Comparison of ENCODE assay signal across 11 cellular contexts in genomic region chr3:53030864-53031445, GRCh38. TPM values are rescaled to one million over a fixed set of nuclear protein-coding genes. Genes with fewer than 3 reads are reported as not detected.
DNase-seq lines count a peak whose midpoint lies in the region; ATAC-seq, FAIRE-seq and TF ChIP-seq lines count a peak whose summit lies in the region.
"Had no signal": no experiment of that assay in that cellular context is flagged by ENCODE, and none has a peak within 500 bp of the region (broad histone marks: within the 10 kb centered on the region; RNA-seq: fewer than 3 reads in every experiment).

No MANE protein-coding gene starts in this region.

- CTCF ChIA-PET in activated naive CD4-positive, alpha-beta T cell treated with anti-CD3 and anti-CD28 coated beads, Interleukin-2, amount 10 ng/mL, durations not matched to agents 7 days and 5 days (lab: Charles Lee): no interaction called here

- FAIRE-seq in GM12891 (lab: Jason Lieb, UNC): no peak

- no peaks in the 10 kb centered on the region for H3K27me3 Mint-ChIP-seq in activated naive CD4-positive, alpha-beta T cell treated with anti-CD3 and anti-CD28 coated beads, Interleukin-2, amount 10 ng/mL, durations not matched to agents 7 days and 5 days

- no peak overlapping the region for H3K27ac ChIP-seq in dorsolateral prefrontal cortex
- H3K27ac ChIP-seq: C4-2B, esophagus squamous epithelium had no signal

- no peak for TF ChIP-seq CTCF in dorsolateral prefrontal cortex (IDR thresholded peaks at IDR 0.05 in 54 of 56, conservative IDR thresholded peaks at IDR 0.05 in 2 of 56; ENCODE audit: low read depth in 1 of 56, partially characterized antibody in 56 of 56)

- ATAC-seq in GM18909 (IDR thresholded peaks at IDR 0.05; ENCODE audit: poor library complexity, unreplicated experiment) (no peak), HG02571 (IDR thresholded peaks at IDR 0.05; ENCODE audit: unreplicated experiment) (no peak)

- no peak overlapping the region for H3K4me3 Mint-ChIP-seq in activated naive CD4-positive, alpha-beta T cell treated with anti-CD3 and anti-CD28 coated beads, Interleukin-2, amount 10 ng/mL, durations not matched to agents 7 days and 5 days

- intact Hi-C loops in dorsolateral prefrontal cortex (cut with DNase I): no loop called here

- H3K4me1 Mint-ChIP-seq in activated naive CD4-positive, alpha-beta T cell treated with anti-CD3 and anti-CD28 coated beads, Interleukin-2, amount 10 ng/mL, durations not matched to agents 7 days and 5 days: peaks cover 37% of the 10 kb centered on the region

- H3K36me3 Mint-ChIP-seq in activated naive CD4-positive, alpha-beta T cell treated with anti-CD3 and anti-CD28 coated beads, Interleukin-2, amount 10 ng/mL, durations not matched to agents 7 days and 5 days: peaks cover 5% of the 10 kb centered on the region

- no peaks in the 10 kb centered on the region for H3K9me3 Mint-ChIP-seq in activated naive CD4-positive, alpha-beta T cell treated with anti-CD3 and anti-CD28 coated beads, Interleukin-2, amount 10 ng/mL, durations not matched to agents 7 days and 5 days

- H3K4me3 ChIP-seq in dorsolateral prefrontal cortex: no peak overlapping the region
- H3K4me3 ChIP-seq: esophagus squamous epithelium, skin epidermis had no signal

- TF ChIP-seq POLR2A in GM12891 (IDR thresholded peaks at IDR 0.05; ENCODE audit: low read depth, low read length): no peak

- no peak for DNase-seq in GM12891 (ENCODE audit: insufficient read length, low spot score)
- peak in 3 of 5 experiments; percentile 13 to 58 (median 18) for DNase-seq in T-helper 2 cell
- DNase-seq in activated naive CD4-positive, alpha-beta T cell treated with anti-CD3 and anti-CD28 coated beads, Interleukin-2, amount 10 ng/mL, durations not matched to agents 7 days and 5 days: peak; percentile 61
- DNase-seq in stimulated activated CD4-positive, alpha-beta T cell treated with anti-CD3 and anti-CD28 coated beads, Interleukin-2, amount 100 ng/mL, for 24 hours: peak; percentile 39 to 46
- no peak for DNase-seq in occipital lobe (lab: John Stamatoyannopoulos, UW)
- no peak for DNase-seq in dorsolateral prefrontal cortex
- DNase-seq: esophagus squamous epithelium had no signal

- no peaks in the 10 kb centered on the region for H3K27me3 ChIP-seq in dorsolateral prefrontal cortex
- H3K27me3 ChIP-seq: esophagus squamous epithelium had no signal

- H3K27ac Mint-ChIP-seq in activated naive CD4-positive, alpha-beta T cell treated with anti-CD3 and anti-CD28 coated beads, Interleukin-2, amount 10 ng/mL, durations not matched to agents 7 days and 5 days: no peak overlapping the region

TF ChIP-seq in GM12891, 5 proteins besides CTCF, POLR2A, EP300 and RAD21:
- TF ChIP-seq POU2F2 (IDR thresholded peaks at IDR 0.05; ENCODE audit: low read depth, low read length): no peak
- TF ChIP-seq TAF1 (IDR thresholded peaks at IDR 0.05; ENCODE audit: low read depth, low read length): no peak
- TF ChIP-seq SPI1 (IDR thresholded peaks at IDR 0.05; ENCODE audit: low read depth, low read length): peak; percentile 23; the same call in 1 of the 2 replicates
- no peak for TF ChIP-seq POLR2AphosphoS5 (IDR thresholded peaks at IDR 0.05; ENCODE audit: low read depth, low read length)
- no peak for TF ChIP-seq PAX5 (IDR thresholded peaks at IDR 0.05; ENCODE audit: insufficient read depth, low read length, severe bottlenecking)

RNA-seq across cellular contexts. Expression of gene SFMBT1, which starts 14.9 kb away (rescaled TPM):
- polyA plus RNA-seq in GM12891 (2012; ENCODE audit: low read depth, missing spikeins): 3.5 TPM
- total RNA-seq in occipital lobe (25.6 TPM), dorsolateral prefrontal cortex (10 to 100 TPM in 103 of 120 experiments, 1 to 10 TPM in 17; 7.1 to 28.2 (median 13.3) TPM)

Comparison
In these comparisons a context has a peak if more than half of its experiments do, and no peak if none do; other contexts are left out.
1. DNase-seq: peak in T-helper 2 cell (3 of 5), activated naive CD4-positive, alpha-beta T cell treated with anti-CD3 and anti-CD28 coated beads, Interleukin-2, amount 10 ng/mL, durations not matched to agents 7 days and 5 days (single experiment) and stimulated activated CD4-positive, alpha-beta T cell treated with anti-CD3 and anti-CD28 coated beads, Interleukin-2, amount 100 ng/mL, for 24 hours (2 of 2); none in GM12891 (single experiment), occipital lobe (single experiment) and dorsolateral prefrontal cortex (0 of 10).